Comparison of ENCODE assay signal across 1 cellular context in the genomic region with DNA sequence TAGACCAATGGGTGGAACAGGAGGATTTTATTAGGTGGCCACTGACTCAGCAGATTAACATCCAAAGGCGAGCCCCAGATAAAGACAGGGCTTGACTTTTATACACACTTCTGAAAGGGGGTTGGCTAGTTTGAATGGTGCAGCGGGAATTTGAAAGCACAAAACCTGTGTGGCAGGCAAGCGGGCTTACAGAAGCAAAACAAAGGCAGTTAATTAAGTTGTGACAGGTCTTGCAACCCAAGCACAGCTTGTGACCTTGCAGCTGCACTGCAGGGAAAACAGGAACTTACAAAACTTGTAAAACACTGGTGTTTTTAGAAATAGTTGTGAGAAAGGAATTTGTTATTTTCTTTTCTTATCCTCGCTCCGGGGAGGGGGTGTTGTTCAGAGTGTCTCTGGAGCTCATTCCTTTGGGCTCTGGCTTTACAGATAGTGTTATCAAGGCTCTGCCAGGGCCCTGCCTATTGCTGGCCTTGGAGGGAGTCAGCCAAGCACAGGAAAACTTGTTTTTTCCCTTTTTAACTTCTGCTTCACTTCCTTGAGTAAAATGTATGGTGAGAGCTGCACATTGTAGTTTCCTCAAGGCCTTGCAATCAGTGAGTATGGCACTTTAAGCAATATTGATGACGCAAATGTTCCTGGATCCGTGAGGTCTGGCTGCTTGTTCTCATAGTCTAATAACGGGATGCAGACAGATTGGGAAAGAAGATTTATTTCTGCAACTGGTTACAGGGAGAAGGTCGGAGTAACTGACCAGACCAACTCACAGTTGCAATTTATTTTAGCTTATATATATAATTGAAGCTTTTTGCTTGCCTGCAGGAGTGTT.
TF ChIP-seq lines count a peak whose summit lies in the region.
"Not testable (repeated sequence)": the region's sequence is repeated elsewhere in the genome, so short reads cannot be mapped to it uniquely, and the experiment has no call there.

No MANE protein-coding gene starts in this region.

TF ChIP-seq in K562, 482 proteins besides CTCF, POLR2A, EP300 and RAD21 (continued from another document and continues in another):
- TF ChIP-seq, protein P1, sequence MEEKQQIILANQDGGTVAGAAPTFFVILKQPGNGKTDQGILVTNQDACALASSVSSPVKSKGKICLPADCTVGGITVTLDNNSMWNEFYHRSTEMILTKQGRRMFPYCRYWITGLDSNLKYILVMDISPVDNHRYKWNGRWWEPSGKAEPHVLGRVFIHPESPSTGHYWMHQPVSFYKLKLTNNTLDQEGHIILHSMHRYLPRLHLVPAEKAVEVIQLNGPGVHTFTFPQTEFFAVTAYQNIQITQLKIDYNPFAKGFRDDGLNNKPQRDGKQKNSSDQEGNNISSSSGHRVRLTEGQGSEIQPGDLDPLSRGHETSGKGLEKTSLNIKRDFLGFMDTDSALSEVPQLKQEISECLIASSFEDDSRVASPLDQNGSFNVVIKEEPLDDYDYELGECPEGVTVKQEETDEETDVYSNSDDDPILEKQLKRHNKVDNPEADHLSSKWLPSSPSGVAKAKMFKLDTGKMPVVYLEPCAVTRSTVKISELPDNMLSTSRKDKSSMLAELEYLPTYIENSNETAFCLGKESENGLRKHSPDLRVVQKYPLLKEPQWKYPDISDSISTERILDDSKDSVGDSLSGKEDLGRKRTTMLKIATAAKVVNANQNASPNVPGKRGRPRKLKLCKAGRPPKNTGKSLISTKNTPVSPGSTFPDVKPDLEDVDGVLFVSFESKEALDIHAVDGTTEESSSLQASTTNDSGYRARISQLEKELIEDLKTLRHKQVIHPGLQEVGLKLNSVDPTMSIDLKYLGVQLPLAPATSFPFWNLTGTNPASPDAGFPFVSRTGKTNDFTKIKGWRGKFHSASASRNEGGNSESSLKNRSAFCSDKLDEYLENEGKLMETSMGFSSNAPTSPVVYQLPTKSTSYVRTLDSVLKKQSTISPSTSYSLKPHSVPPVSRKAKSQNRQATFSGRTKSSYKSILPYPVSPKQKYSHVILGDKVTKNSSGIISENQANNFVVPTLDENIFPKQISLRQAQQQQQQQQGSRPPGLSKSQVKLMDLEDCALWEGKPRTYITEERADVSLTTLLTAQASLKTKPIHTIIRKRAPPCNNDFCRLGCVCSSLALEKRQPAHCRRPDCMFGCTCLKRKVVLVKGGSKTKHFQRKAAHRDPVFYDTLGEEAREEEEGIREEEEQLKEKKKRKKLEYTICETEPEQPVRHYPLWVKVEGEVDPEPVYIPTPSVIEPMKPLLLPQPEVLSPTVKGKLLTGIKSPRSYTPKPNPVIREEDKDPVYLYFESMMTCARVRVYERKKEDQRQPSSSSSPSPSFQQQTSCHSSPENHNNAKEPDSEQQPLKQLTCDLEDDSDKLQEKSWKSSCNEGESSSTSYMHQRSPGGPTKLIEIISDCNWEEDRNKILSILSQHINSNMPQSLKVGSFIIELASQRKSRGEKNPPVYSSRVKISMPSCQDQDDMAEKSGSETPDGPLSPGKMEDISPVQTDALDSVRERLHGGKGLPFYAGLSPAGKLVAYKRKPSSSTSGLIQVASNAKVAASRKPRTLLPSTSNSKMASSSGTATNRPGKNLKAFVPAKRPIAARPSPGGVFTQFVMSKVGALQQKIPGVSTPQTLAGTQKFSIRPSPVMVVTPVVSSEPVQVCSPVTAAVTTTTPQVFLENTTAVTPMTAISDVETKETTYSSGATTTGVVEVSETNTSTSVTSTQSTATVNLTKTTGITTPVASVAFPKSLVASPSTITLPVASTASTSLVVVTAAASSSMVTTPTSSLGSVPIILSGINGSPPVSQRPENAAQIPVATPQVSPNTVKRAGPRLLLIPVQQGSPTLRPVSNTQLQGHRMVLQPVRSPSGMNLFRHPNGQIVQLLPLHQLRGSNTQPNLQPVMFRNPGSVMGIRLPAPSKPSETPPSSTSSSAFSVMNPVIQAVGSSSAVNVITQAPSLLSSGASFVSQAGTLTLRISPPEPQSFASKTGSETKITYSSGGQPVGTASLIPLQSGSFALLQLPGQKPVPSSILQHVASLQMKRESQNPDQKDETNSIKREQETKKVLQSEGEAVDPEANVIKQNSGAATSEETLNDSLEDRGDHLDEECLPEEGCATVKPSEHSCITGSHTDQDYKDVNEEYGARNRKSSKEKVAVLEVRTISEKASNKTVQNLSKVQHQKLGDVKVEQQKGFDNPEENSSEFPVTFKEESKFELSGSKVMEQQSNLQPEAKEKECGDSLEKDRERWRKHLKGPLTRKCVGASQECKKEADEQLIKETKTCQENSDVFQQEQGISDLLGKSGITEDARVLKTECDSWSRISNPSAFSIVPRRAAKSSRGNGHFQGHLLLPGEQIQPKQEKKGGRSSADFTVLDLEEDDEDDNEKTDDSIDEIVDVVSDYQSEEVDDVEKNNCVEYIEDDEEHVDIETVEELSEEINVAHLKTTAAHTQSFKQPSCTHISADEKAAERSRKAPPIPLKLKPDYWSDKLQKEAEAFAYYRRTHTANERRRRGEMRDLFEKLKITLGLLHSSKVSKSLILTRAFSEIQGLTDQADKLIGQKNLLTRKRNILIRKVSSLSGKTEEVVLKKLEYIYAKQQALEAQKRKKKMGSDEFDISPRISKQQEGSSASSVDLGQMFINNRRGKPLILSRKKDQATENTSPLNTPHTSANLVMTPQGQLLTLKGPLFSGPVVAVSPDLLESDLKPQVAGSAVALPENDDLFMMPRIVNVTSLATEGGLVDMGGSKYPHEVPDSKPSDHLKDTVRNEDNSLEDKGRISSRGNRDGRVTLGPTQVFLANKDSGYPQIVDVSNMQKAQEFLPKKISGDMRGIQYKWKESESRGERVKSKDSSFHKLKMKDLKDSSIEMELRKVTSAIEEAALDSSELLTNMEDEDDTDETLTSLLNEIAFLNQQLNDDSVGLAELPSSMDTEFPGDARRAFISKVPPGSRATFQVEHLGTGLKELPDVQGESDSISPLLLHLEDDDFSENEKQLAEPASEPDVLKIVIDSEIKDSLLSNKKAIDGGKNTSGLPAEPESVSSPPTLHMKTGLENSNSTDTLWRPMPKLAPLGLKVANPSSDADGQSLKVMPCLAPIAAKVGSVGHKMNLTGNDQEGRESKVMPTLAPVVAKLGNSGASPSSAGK (IDR thresholded peaks at IDR 0.05), result peak; percentile 71
- TF ChIP-seq ADNP (tag; IDR thresholded peaks at IDR 0.05) (0 out of 2 replicates have a peak, but pooled peaks have one; percentile 19), TEAD4 (IDR thresholded peaks at IDR 0.05; ENCODE audit: low read length) (peak; percentile 82), ZNF316 (IDR thresholded peaks at IDR 0.05) (peak; percentile 81), STAT5A (IDR thresholded peaks at IDR 0.05; ENCODE audit: borderline replicate concordance, low read length) (peak; percentile 58), TAL1 (IDR thresholded peaks at IDR 0.05) (peak; percentile 89), TRIM24 (IDR thresholded peaks at IDR 0.05) (peak; percentile 74 to 77), SMARCC2 (IDR thresholded peaks at IDR 0.05; ENCODE audit: low read depth) (peak; percentile 37; the same call in 1 of the 2 replicates), CBFA2T3 (IDR thresholded peaks at IDR 0.05) (peak; percentile 88), DPF2 (IDR thresholded peaks at IDR 0.05) (peak; percentile 59; the same call in 1 of the 2 replicates), ARID1B (IDR thresholded peaks at IDR 0.05) (peak; percentile 88), FOXM1 (IDR thresholded peaks at IDR 0.05; ENCODE audit: low read depth) (peak; percentile 91), POLR2AphosphoS5 (IDR thresholded peaks at IDR 0.05; ENCODE audit: control insufficient read depth, insufficient read depth, low read depth, low read length) (peak; percentile 42; the same call in 1 of the 2 replicates), CBFA2T2 (conservative IDR thresholded peaks at IDR 0.05) (peak; percentile 85), SMARCE1 (IDR thresholded peaks at IDR 0.05) (peak; percentile 38; the same call in 1 of the 2 replicates), MAFG (tag; conservative IDR thresholded peaks at IDR 0.05) (peak; percentile 77), MTA2 (IDR thresholded peaks at IDR 0.05; ENCODE audit: low read depth) (peak; percentile 77), SOX6 (IDR thresholded peaks at IDR 0.05) (peak; percentile 79), MEIS2 (IDR thresholded peaks at IDR 0.05; ENCODE audit: partially characterized antibody) (peak; percentile 76), GATA2 (CRISPR knock-in tag; IDR thresholded peaks at IDR 0.05) (0 out of 2 replicates have a peak, but pooled peaks have one; percentile 49), NR2C1 (tag; IDR thresholded peaks at IDR 0.05) (0 out of 2 replicates have a peak, but pooled peaks have one; percentile 19), EP400 (IDR thresholded peaks at IDR 0.05) (0 out of 2 replicates have a peak, but pooled peaks have one; percentile 19), NCOR1 (IDR thresholded peaks at IDR 0.05) (peak; percentile 82), C11orf30 (IDR thresholded peaks at IDR 0.05; ENCODE audit: low read depth) (peak; percentile 61)
- TF ChIP-seq TEAD4 (CRISPR knock-in tag; IDR thresholded peaks at IDR 0.05; ENCODE audit: borderline replicate concordance); FOXM1 (CRISPR knock-in tag; IDR thresholded peaks at IDR 0.05; ENCODE audit: low read depth); NR2C1 (IDR thresholded peaks at IDR 0.05): not testable (repeated sequence)
- TF ChIP-seq, protein P2, sequence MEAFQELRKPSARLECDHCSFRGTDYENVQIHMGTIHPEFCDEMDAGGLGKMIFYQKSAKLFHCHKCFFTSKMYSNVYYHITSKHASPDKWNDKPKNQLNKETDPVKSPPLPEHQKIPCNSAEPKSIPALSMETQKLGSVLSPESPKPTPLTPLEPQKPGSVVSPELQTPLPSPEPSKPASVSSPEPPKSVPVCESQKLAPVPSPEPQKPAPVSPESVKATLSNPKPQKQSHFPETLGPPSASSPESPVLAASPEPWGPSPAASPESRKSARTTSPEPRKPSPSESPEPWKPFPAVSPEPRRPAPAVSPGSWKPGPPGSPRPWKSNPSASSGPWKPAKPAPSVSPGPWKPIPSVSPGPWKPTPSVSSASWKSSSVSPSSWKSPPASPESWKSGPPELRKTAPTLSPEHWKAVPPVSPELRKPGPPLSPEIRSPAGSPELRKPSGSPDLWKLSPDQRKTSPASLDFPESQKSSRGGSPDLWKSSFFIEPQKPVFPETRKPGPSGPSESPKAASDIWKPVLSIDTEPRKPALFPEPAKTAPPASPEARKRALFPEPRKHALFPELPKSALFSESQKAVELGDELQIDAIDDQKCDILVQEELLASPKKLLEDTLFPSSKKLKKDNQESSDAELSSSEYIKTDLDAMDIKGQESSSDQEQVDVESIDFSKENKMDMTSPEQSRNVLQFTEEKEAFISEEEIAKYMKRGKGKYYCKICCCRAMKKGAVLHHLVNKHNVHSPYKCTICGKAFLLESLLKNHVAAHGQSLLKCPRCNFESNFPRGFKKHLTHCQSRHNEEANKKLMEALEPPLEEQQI (IDR thresholded peaks at IDR 0.05), result peak; percentile 92; the same call in 1 of the 2 replicates
- TF ChIP-seq, protein P3, sequence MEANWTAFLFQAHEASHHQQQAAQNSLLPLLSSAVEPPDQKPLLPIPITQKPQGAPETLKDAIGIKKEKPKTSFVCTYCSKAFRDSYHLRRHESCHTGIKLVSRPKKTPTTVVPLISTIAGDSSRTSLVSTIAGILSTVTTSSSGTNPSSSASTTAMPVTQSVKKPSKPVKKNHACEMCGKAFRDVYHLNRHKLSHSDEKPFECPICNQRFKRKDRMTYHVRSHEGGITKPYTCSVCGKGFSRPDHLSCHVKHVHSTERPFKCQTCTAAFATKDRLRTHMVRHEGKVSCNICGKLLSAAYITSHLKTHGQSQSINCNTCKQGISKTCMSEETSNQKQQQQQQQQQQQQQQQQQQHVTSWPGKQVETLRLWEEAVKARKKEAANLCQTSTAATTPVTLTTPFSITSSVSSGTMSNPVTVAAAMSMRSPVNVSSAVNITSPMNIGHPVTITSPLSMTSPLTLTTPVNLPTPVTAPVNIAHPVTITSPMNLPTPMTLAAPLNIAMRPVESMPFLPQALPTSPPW (CRISPR knock-in tag; IDR thresholded peaks at IDR 0.05), result peak; percentile 33; the same call in 1 of the 2 replicates
- TF ChIP-seq, protein P4, sequence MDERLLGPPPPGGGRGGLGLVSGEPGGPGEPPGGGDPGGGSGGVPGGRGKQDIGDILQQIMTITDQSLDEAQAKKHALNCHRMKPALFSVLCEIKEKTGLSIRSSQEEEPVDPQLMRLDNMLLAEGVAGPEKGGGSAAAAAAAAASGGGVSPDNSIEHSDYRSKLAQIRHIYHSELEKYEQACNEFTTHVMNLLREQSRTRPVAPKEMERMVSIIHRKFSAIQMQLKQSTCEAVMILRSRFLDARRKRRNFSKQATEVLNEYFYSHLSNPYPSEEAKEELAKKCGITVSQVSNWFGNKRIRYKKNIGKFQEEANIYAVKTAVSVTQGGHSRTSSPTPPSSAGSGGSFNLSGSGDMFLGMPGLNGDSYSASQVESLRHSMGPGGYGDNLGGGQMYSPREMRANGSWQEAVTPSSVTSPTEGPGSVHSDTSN (CRISPR knock-in tag; IDR thresholded peaks at IDR 0.05; ENCODE audit: low read depth), result not testable (repeated sequence)
- TF ChIP-seq, protein P4 (tag; conservative IDR thresholded peaks at IDR 0.05; ENCODE audit: low read depth), result peak; percentile 78
- TF ChIP-seq, protein P5, sequence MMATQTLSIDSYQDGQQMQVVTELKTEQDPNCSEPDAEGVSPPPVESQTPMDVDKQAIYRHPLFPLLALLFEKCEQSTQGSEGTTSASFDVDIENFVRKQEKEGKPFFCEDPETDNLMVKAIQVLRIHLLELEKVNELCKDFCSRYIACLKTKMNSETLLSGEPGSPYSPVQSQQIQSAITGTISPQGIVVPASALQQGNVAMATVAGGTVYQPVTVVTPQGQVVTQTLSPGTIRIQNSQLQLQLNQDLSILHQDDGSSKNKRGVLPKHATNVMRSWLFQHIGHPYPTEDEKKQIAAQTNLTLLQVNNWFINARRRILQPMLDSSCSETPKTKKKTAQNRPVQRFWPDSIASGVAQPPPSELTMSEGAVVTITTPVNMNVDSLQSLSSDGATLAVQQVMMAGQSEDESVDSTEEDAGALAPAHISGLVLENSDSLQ (IDR thresholded peaks at IDR 0.05), result peak; percentile 32
- TF ChIP-seq, protein P6, sequence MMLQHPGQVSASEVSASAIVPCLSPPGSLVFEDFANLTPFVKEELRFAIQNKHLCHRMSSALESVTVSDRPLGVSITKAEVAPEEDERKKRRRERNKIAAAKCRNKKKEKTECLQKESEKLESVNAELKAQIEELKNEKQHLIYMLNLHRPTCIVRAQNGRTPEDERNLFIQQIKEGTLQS (IDR thresholded peaks at IDR 0.05), result peak; percentile 22
- TF ChIP-seq, protein P6 (CRISPR knock-in tag; conservative IDR thresholded peaks at IDR 0.05), result not testable (repeated sequence)
- TF ChIP-seq, protein P7, sequence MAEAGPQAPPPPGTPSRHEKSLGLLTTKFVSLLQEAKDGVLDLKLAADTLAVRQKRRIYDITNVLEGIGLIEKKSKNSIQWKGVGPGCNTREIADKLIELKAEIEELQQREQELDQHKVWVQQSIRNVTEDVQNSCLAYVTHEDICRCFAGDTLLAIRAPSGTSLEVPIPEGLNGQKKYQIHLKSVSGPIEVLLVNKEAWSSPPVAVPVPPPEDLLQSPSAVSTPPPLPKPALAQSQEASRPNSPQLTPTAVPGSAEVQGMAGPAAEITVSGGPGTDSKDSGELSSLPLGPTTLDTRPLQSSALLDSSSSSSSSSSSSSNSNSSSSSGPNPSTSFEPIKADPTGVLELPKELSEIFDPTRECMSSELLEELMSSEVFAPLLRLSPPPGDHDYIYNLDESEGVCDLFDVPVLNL (CRISPR knock-in tag; IDR thresholded peaks at IDR 0.05; ENCODE audit: low read depth), result peak; percentile 73; the same call in 1 of the 2 replicates
